ENCODE assay signal across 15 cellular contexts in genomic region chr11:116224889-116225200, GRCh38.
DNase-seq lines count a peak whose midpoint lies in the region; ATAC-seq, FAIRE-seq and TF ChIP-seq lines count a peak whose summit lies in the region.
"Had no signal": no experiment of that assay in that cellular context is flagged by ENCODE, and none has a peak within 500 bp of the region (broad histone marks: within the 10 kb centered on the region; RNA-seq: fewer than 3 reads in every experiment).

No MANE protein-coding gene starts in this region.

- no peaks in the 10 kb centered on the region for H3K36me3 Mint-ChIP-seq in neural progenitor cell
- no peaks in the 10 kb centered on the region for H3K36me3 Mint-ChIP-seq in activated naive CD8-positive, alpha-beta T cell treated with anti-CD3 and anti-CD28 coated beads, Interleukin-2, amount 50 U/mL, for 24 hours (ENCODE audit: low read depth)
- H3K36me3 Mint-ChIP-seq: CD8-positive, alpha-beta T cell had no signal

- H3K27me3 ChIP-seq in BE2C = no peaks in the 10 kb centered on the region
- peaks cover 9% of the 10 kb centered on the region; the same call in 1 of the 2 replicates for H3K27me3 ChIP-seq in Panc1 (ENCODE audit: control insufficient read depth, insufficient read depth, low read length)
- H3K27me3 ChIP-seq in neural progenitor cell = no peaks in the 10 kb centered on the region

- no peak for TF ChIP-seq POLR2A in GM12892 (IDR thresholded peaks at IDR 0.05; ENCODE audit: low read depth, low read length)

- H3K4me1 Mint-ChIP-seq in neural progenitor cell = peaks cover 52% of the 10 kb centered on the region
- no peaks in the 10 kb centered on the region for H3K4me1 Mint-ChIP-seq in activated naive CD8-positive, alpha-beta T cell treated with anti-CD3 and anti-CD28 coated beads, Interleukin-2, amount 50 U/mL, for 24 hours

- H3K4me3 Mint-ChIP-seq in neural progenitor cell = no peak overlapping the region
- no peak overlapping the region for H3K4me3 Mint-ChIP-seq in activated naive CD8-positive, alpha-beta T cell treated with anti-CD3 and anti-CD28 coated beads, Interleukin-2, amount 50 U/mL, for 24 hours
- H3K4me3 Mint-ChIP-seq: CD8-positive, alpha-beta T cell; T-helper 1 cell treated with Interleukin-12 subunit alpha and Interleukin-12 subunit beta and Interleukin-4 antibody, amounts not matched to agents 30 μg/mL and 1 μg/mL, for 36 hours had no signal

- FAIRE-seq in GM12892 (lab: Jason Lieb, UNC) = peak; percentile 48
- FAIRE-seq: A549 had no signal

- intact Hi-C loops in Panc1 (cut with micrococcal nuclease; ENCODE audit: unreplicated experiment) = no loop called here

- peak overlapping the region; percentile 53 for H3K4me3 ChIP-seq in BE2C (ENCODE audit: low read depth, low read length)
- H3K4me3 ChIP-seq in Panc1 (ENCODE audit: low read depth in 2 of 2, low read length in 2 of 2) = no peak overlapping the region
- no peak overlapping the region for H3K4me3 ChIP-seq in neural progenitor cell
- H3K4me3 ChIP-seq: A549 had no signal

- DNase-seq in BE2C = peak; percentile 39
- DNase-seq in GM12892 (ENCODE audit: insufficient read length) = no peak
- DNase-seq in Panc1 (ENCODE audit: low read depth, low spot score) = no peak
- no peak for DNase-seq in neural progenitor cell (ENCODE audit: low spot score)
- no peak for DNase-seq in activated naive CD4-positive, alpha-beta T cell treated with Interleukin-2 at 50 U/mL for 16 hours
- DNase-seq in activated naive CD8-positive, alpha-beta T cell treated with anti-CD3 and anti-CD28 coated beads, Interleukin-2, amount 50 U/mL, for 24 hours = no peak
- DNase-seq: NCI-H1694 had no signal

- no peak overlapping the region for H3K4me2 ChIP-seq in neural progenitor cell
- H3K4me2 ChIP-seq: A549, KMS-11 had no signal

- CTCF ChIA-PET in Panc1 (lab: Charles Lee) = no interaction called here

- H3F3A ChIP-seq in neural progenitor cell (ENCODE audit: low read depth) = no peaks in the 10 kb centered on the region

- TF ChIP-seq CTCF in BE2C (IDR thresholded peaks at IDR 0.05; ENCODE audit: low read depth, low read length) = no peak
- no peak for TF ChIP-seq CTCF in Panc1 (IDR thresholded peaks at IDR 0.05)
- no peak for TF ChIP-seq CTCF in neural progenitor cell (IDR thresholded peaks at IDR 0.05)

- no TSS peak for BruUV-seq in Panc1 (replicated peaks; lab: Mats Ljungman, UMichigan)

- H3K36me3 ChIP-seq in BE2C (no peaks in the 10 kb centered on the region), Panc1 (ENCODE audit: control insufficient read depth, insufficient read depth, low read length) (no peaks in the 10 kb centered on the region), neural progenitor cell (no peaks in the 10 kb centered on the region)

- H3K27ac ChIP-seq in Panc1 (ENCODE audit: low read length) (no peak overlapping the region), neural progenitor cell (no peak overlapping the region)
- H3K27ac ChIP-seq: A549, C4-2B, KMS-11, RWPE1 had no signal

- H3K9me3 ChIP-seq in BE2C (no peaks in the 10 kb centered on the region), Panc1 (ENCODE audit: control insufficient read depth, insufficient read depth, low read depth, low read length) (no peaks in the 10 kb centered on the region), neural progenitor cell (ENCODE audit: low read depth) (no peaks in the 10 kb centered on the region)
- H3K9me3 ChIP-seq: A549, Caco-2 had no signal

- H3K27me3 Mint-ChIP-seq in neural progenitor cell (ENCODE audit: insufficient read depth, low read depth) = peaks cover 8% of the 10 kb centered on the region
- peaks cover 8% of the 10 kb centered on the region for H3K27me3 Mint-ChIP-seq in activated naive CD8-positive, alpha-beta T cell treated with anti-CD3 and anti-CD28 coated beads, Interleukin-2, amount 50 U/mL, for 24 hours

- no peak overlapping the region for H3K9ac ChIP-seq in neural progenitor cell
- H3K9ac ChIP-seq: KMS-11 had no signal

- ATAC-seq in Panc1 (peak; percentile 43; the same call in 1 of the 2 replicates), GM19467 (IDR thresholded peaks at IDR 0.05; ENCODE audit: unreplicated experiment) (no peak)
- no peak for ATAC-seq in activated naive CD8-positive, alpha-beta T cell treated with anti-CD3 and anti-CD28 coated beads, Interleukin-2, amount 50 U/mL, for 24 hours
- ATAC-seq: CD8-positive, alpha-beta T cell had no signal

- H3K27ac Mint-ChIP-seq in neural progenitor cell = peak overlapping the region; percentile 23
- H3K27ac Mint-ChIP-seq in activated naive CD8-positive, alpha-beta T cell treated with anti-CD3 and anti-CD28 coated beads, Interleukin-2, amount 50 U/mL, for 24 hours = no peak overlapping the region
- H3K27ac Mint-ChIP-seq: CD8-positive, alpha-beta T cell; T-helper 1 cell treated with Interleukin-12 subunit alpha and Interleukin-12 subunit beta and Interleukin-4 antibody, amounts not matched to agents 30 μg/mL and 1 μg/mL, for 36 hours had no signal

- H2AFZ ChIP-seq in neural progenitor cell (replicated peaks) = no peak overlapping the region

- peaks cover 3% of the 10 kb centered on the region for H3K9me3 Mint-ChIP-seq in neural progenitor cell
- H3K9me3 Mint-ChIP-seq in activated naive CD8-positive, alpha-beta T cell treated with anti-CD3 and anti-CD28 coated beads, Interleukin-2, amount 50 U/mL, for 24 hours = no peaks in the 10 kb centered on the region
- H3K9me3 Mint-ChIP-seq: CD8-positive, alpha-beta T cell; T-helper 1 cell treated with Interleukin-12 subunit alpha and Interleukin-12 subunit beta and Interleukin-4 antibody, amounts not matched to agents 30 μg/mL and 1 μg/mL, for 36 hours had no signal

- no peaks in the 10 kb centered on the region for H3K79me2 ChIP-seq in neural progenitor cell (ENCODE audit: low read depth)

- POLR2A ChIA-PET in Panc1 (lab: Charles Lee) = no interaction called here

- H3K4me1 ChIP-seq in BE2C (peaks cover 15% of the 10 kb centered on the region), Panc1 (ENCODE audit: control insufficient read depth, insufficient read depth, low read length) (no peaks in the 10 kb centered on the region), neural progenitor cell (no peaks in the 10 kb centered on the region)
- H3K4me1 ChIP-seq: A549, Caco-2 had no signal

- no peaks in the 10 kb centered on the region for H4K20me1 ChIP-seq in neural progenitor cell (ENCODE audit: low read depth)

- in situ Hi-C loops in Panc1 (cut with HindIII; ENCODE audit: low pct_unique_long_range_greater_than_20kb, low sequenced_read_pairs) = no loop called here
